Comparison of ENCODE assay signal across 8 cellular contexts in the genomic region with DNA sequence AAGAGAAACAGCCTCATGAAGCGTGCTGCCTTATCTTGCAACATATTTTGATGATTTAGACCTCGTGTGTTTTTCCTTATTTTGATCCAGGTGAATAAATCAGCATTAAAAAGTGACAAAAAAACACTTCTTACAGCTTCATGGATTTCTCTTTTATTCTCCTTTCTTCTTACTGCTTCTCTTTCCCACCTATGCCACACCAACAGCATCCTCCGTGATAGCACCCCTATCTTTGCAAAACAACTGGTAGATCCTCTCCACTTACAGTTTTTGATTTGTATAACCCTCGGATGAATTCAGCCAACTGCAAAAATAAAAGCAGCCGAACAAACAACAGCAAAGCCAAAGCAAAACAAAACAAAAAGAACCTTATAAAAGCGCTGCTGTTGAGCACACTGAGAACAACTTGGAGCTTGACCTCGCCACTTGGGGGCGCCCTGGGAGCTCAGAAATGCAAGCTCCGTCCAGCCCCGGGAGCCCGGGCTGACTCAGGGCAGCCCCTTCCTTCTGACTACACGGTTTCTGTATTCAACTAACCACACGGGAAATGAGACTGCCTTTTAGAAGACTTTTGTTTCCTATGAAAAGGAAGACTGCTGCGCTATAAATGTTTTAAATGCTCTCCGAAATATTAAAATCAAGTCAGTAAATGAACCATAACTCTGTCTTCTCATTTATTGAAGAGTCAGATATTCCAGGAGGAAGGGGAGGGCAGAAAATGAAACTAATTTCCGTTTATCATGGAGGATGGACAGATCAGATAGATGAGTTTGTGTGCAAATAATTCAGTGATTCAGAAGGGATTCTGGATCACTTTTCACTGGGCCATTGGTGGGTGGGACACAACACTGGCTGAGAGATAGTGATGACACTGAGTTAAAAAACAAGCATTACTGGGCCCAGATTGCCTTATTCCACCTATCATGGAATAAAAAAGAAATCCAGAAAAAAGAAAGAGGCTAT.
DNase-seq lines count a peak whose midpoint lies in the region; ATAC-seq, FAIRE-seq and TF ChIP-seq lines count a peak whose summit lies in the region.
"Not testable (repeated sequence)": the region's sequence is repeated elsewhere in the genome, so short reads cannot be mapped to it uniquely, and the experiment has no call there.

No MANE protein-coding gene starts in this region.

- ATAC-seq in GM18502 (IDR thresholded peaks at IDR 0.05; ENCODE audit: poor library complexity, unreplicated experiment) (peak; percentile 98), GM21786 (IDR thresholded peaks at IDR 0.05; ENCODE audit: unreplicated experiment) (peak; percentile 98), HG03442 (IDR thresholded peaks at IDR 0.05; ENCODE audit: unreplicated experiment) (peak; percentile 97)

- H3K79me2 ChIP-seq in astrocyte (ENCODE audit: insufficient read depth, low read length), result not testable (repeated sequence)

- not testable (repeated sequence) for H3K27ac Mint-ChIP-seq in activated CD4-positive, alpha-beta T cell treated with anti-CD3 and anti-CD28 coated beads, Interleukin-2, amount 10 ng/mL, durations not matched to agents 24 days and 14 days; astrocyte (ENCODE audit: unreplicated experiment); immature natural killer cell; type B pancreatic cell

- TF ChIP-seq CTCF in astrocyte (IDR thresholded peaks at IDR 0.05; ENCODE audit: insufficient read depth, low read depth, low read length), result peak; percentile 5
- peak; percentile 70 for TF ChIP-seq CTCF in type B pancreatic cell (conservative IDR thresholded peaks at IDR 0.05)

- not testable (repeated sequence) for FAIRE-seq in astrocyte (lab: Jason Lieb, UNC)

- not testable (repeated sequence) for H3K9me3 ChIP-seq in astrocyte (ENCODE audit: insufficient read depth, low read depth, low read length)

- DNase-seq in activated CD4-positive, alpha-beta T cell treated with anti-CD3 and anti-CD28 coated beads, Interleukin-2, amount 10 ng/mL, durations not matched to agents 24 days and 14 days, result peak; percentile 96
- not testable (repeated sequence) for DNase-seq in astrocyte (ENCODE audit: low read depth)
- DNase-seq in immature natural killer cell (peak; percentile 60 to 71 (median 64)), type B pancreatic cell (ENCODE audit: extremely low spot score, unreplicated experiment) (peak; percentile 81)
- peak; percentile 80 to 88 (median 85) for DNase-seq in stimulated activated CD4-positive, alpha-beta T cell treated with anti-CD3 and anti-CD28 coated beads, Interleukin-12 subunit alpha, Interleukin-12 subunit beta, amount 100 ng/mL, for 48 hours (ENCODE audit: low read depth in 2 of 3, low spot score in 1 of 3)

- intact Hi-C loops in activated CD4-positive, alpha-beta T cell treated with anti-CD3 and anti-CD28 coated beads, Interleukin-2, amount 10 ng/mL, durations not matched to agents 24 days and 14 days (cut with micrococcal nuclease), result not testable (repeated sequence)

- H3K4me1 ChIP-seq in astrocyte (ENCODE audit: insufficient read depth, low read length), result not testable (repeated sequence)

- H3K36me3 ChIP-seq in astrocyte (ENCODE audit: insufficient read depth, low read length), result not testable (repeated sequence)

- H3K9ac ChIP-seq in astrocyte (ENCODE audit: low read length), result not testable (repeated sequence)

- H3K27ac ChIP-seq in astrocyte (ENCODE audit: low read depth, low read length), result not testable (repeated sequence)

- H3K27me3 ChIP-seq in astrocyte (ENCODE audit: insufficient read depth, low read length), result not testable (repeated sequence)

- H3K36me3 Mint-ChIP-seq in activated CD4-positive, alpha-beta T cell treated with anti-CD3 and anti-CD28 coated beads, Interleukin-2, amount 10 ng/mL, durations not matched to agents 24 days and 14 days (ENCODE audit: low read depth); astrocyte (ENCODE audit: low read depth, unreplicated experiment); immature natural killer cell; type B pancreatic cell: not testable (repeated sequence)

- not testable (repeated sequence) for H3K4me2 ChIP-seq in astrocyte (ENCODE audit: low read length)

- peaks cover 14% of the 10 kb centered on the region for H3K27me3 Mint-ChIP-seq in activated CD4-positive, alpha-beta T cell treated with anti-CD3 and anti-CD28 coated beads, Interleukin-2, amount 10 ng/mL, durations not matched to agents 24 days and 14 days
- not testable (repeated sequence) for H3K27me3 Mint-ChIP-seq in astrocyte (ENCODE audit: low read depth, unreplicated experiment); immature natural killer cell (ENCODE audit: low read depth in 3 of 3)
- H3K27me3 Mint-ChIP-seq in type B pancreatic cell, result peaks cover 15% of the 10 kb centered on the region

- not testable (repeated sequence) for H3K4me1 Mint-ChIP-seq in activated CD4-positive, alpha-beta T cell treated with anti-CD3 and anti-CD28 coated beads, Interleukin-2, amount 10 ng/mL, durations not matched to agents 24 days and 14 days; astrocyte (ENCODE audit: low read depth, unreplicated experiment); immature natural killer cell; type B pancreatic cell (ENCODE audit: unreplicated experiment)

- not testable (repeated sequence) for H4K20me1 ChIP-seq in astrocyte (ENCODE audit: insufficient read depth, low read length)

- H3K4me3 Mint-ChIP-seq in activated CD4-positive, alpha-beta T cell treated with anti-CD3 and anti-CD28 coated beads, Interleukin-2, amount 10 ng/mL, durations not matched to agents 24 days and 14 days; astrocyte (ENCODE audit: unreplicated experiment); type B pancreatic cell: not testable (repeated sequence)
- H3K4me3 Mint-ChIP-seq in immature natural killer cell, result peak overlapping the region in 1 of 5 donors; percentile 35

- H2AFZ ChIP-seq in astrocyte (ENCODE audit: low read depth, low read length), result not testable (repeated sequence)

- not testable (repeated sequence) for H3K4me3 ChIP-seq in astrocyte (ENCODE audit: insufficient read depth, low read depth, low read length)

- H3K9me3 Mint-ChIP-seq in activated CD4-positive, alpha-beta T cell treated with anti-CD3 and anti-CD28 coated beads, Interleukin-2, amount 10 ng/mL, durations not matched to agents 24 days and 14 days; astrocyte (ENCODE audit: unreplicated experiment); immature natural killer cell; type B pancreatic cell: not testable (repeated sequence)
